In the genomic region with DNA sequence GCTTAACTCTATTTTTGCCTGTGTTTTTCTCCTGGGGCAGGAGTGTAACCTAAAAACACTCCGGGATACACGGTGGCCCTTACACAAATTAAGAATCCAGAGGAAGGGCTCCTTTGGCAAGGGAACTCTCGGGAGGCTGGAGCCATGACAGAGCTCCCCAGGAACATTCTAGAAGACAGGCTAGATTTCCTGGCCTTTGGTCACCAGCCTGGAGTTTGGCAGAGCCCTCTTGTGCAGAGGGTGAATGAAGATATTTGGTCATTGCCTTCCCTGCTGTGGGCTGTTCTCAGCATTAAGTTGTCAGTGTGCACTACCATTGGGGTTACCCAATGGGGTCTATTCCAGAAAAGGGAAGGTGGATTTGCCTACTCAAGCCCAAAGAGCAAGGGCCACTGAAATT, we compare ENCODE assay signal across 22 cellular contexts. TPM values are rescaled to one million over a fixed set of nuclear protein-coding genes. Genes with fewer than 3 reads are reported as not detected.
DNase-seq lines count a peak whose midpoint lies in the region; ATAC-seq, FAIRE-seq and TF ChIP-seq lines count a peak whose summit lies in the region.
"Had no signal": no experiment of that assay in that cellular context is flagged by ENCODE, and none has a peak within 500 bp of the region (broad histone marks: within the 10 kb centered on the region; RNA-seq: fewer than 3 reads in every experiment).

No MANE protein-coding gene starts in this region.

- no peaks in the 10 kb centered on the region for H3K9me2 ChIP-seq in PC-9 (ENCODE audit: insufficient read depth)

- H3K27me3 ChIP-seq in Caco-2 (replicated peaks; ENCODE audit: control insufficient read depth, insufficient read depth, low read length) (no peaks in the 10 kb centered on the region), PC-9 (ENCODE audit: insufficient read depth, low read depth) (no peaks in the 10 kb centered on the region), small intestine (ENCODE audit: control insufficient read depth in 2 of 2, insufficient read depth in 2 of 2, low read length in 2 of 2) (no peaks in the 10 kb centered on the region), tibial nerve (no peaks in the 10 kb centered on the region)
- no peaks in the 10 kb centered on the region for H3K27me3 ChIP-seq in effector memory CD4-positive, alpha-beta T cell (replicated peaks; ENCODE audit: control insufficient read depth, insufficient read depth, low read length, poor library complexity, severe bottlenecking)
- H3K27me3 ChIP-seq: spleen had no signal

- no peak overlapping the region for H2AFZ ChIP-seq in PC-9

- H3F3A ChIP-seq in PC-9 (ENCODE audit: insufficient read depth, low read depth): no peaks in the 10 kb centered on the region

- peaks cover 39% of the 10 kb centered on the region for H3K4me1 ChIP-seq in Caco-2
- H3K4me1 ChIP-seq in PC-9 (replicated peaks; ENCODE audit: insufficient read depth): peaks cover 6% of the 10 kb centered on the region; the same call in 1 of the 2 replicates
- H3K4me1 ChIP-seq in small intestine (ENCODE audit: control insufficient read depth in 2 of 2, insufficient read depth in 1 of 2, low read depth in 1 of 2, low read length in 1 of 2): peaks cover 6 to 14% of the 10 kb centered on the region in 2 donors
- no peaks in the 10 kb centered on the region for H3K4me1 ChIP-seq in effector memory CD4-positive, alpha-beta T cell (ENCODE audit: control insufficient read depth, insufficient read depth, low read length, poor library complexity, severe bottlenecking)
- peaks cover 0 to 8% (median 4%) of the 10 kb centered on the region in 4 donors for H3K4me1 ChIP-seq in tibial nerve

- H3K4me2 ChIP-seq in PC-9: peak overlapping the region; percentile 38

- H3K27me3 Mint-ChIP-seq in Caco-2 (ENCODE audit: insufficient read depth, unreplicated experiment) (no peaks in the 10 kb centered on the region), T-cell (peaks cover 5 to 7% of the 10 kb centered on the region in 2 donors)

- TF ChIP-seq EP300 in tibial nerve (IDR thresholded peaks at IDR 0.05): no peak

- no peaks in the 10 kb centered on the region for H3K79me2 ChIP-seq in PC-9 (ENCODE audit: low read depth)

- POLR2A ChIA-PET in Caco-2 (lab: Charles Lee) (no interaction called here), PC-9 (lab: Charles Lee; ENCODE audit: unreplicated experiment) (interaction anchor here (0.6 kb wide), 1 partner anchor 275 kb away, joined by 3 read pairs; no protein-coding TSS in a partner anchor), T-cell (lab: Charles Lee) (no interaction called here)

- H3K36me3 ChIP-seq in Caco-2 (ENCODE audit: control insufficient read depth, insufficient read depth, low read length) (no peaks in the 10 kb centered on the region; the same call in 1 of the 2 replicates), PC-9 (ENCODE audit: low read depth) (no peaks in the 10 kb centered on the region), small intestine (ENCODE audit: control insufficient read depth in 2 of 2, insufficient read depth in 2 of 2, low read length in 2 of 2) (no peaks in the 10 kb centered on the region), tibial nerve (no peaks in the 10 kb centered on the region)
- no peaks in the 10 kb centered on the region for H3K36me3 ChIP-seq in effector memory CD4-positive, alpha-beta T cell (ENCODE audit: control insufficient read depth, insufficient read depth, low read length)
- H3K36me3 ChIP-seq: spleen had no signal

- DNase-seq in Caco-2 (no peak), PC-9 (no peak), left colon (no peak), small intestine (peak; percentile 31), tibial nerve (ENCODE audit: low spot score in 2 of 2) (no peak), T-cell (no peak)
- no peak for DNase-seq in effector memory CD4-positive, alpha-beta T cell
- DNase-seq: activated CD4-positive, CD25-positive, alpha-beta regulatory T cell; activated CD8-positive, alpha-beta T cell treated with anti-CD3 and anti-CD28 coated beads for 36 hours; activated naive CD4-positive, alpha-beta T cell; activated T-cell treated with anti-CD3 and anti-CD28 coated beads, Interleukin-2, amount 50 U/mL, for 1 hour; CD4-positive, CD25-positive, alpha-beta regulatory T cell; foreskin fibroblast; HFFc6; NCI-H1930; NCI-H82; spleen; stimulated activated CD4-positive, alpha-beta T cell treated with anti-CD3 and anti-CD28 coated beads, Interleukin-4, amount 100 ng/mL, for 24 hours; T-helper 9 cell had no signal

- no peak for FAIRE-seq in small intestine (lab: Jason Lieb, UNC)
- FAIRE-seq: GM12891, RCC 7860 had no signal

- intact Hi-C loops in Caco-2 (cut with micrococcal nuclease; ENCODE audit: unreplicated experiment): loop anchor here (2.0 to 5.0 kb wide), 2 partner anchors 52 to 54 kb away; a partner anchor contains a TSS
- intact Hi-C loops in PC-9 (cut with micrococcal nuclease; ENCODE audit: unreplicated experiment): loop anchor here (2.0 kb wide), 1 partner anchor 44 kb away; no protein-coding TSS in a partner anchor
- intact Hi-C loops in left colon (cut with DNase I, micrococcal nuclease): no loop called here

- H3K27ac ChIP-seq in PC-9: no peak overlapping the region
- peak overlapping the region; percentile 25 to 92 for H3K27ac ChIP-seq in small intestine (ENCODE audit: low read depth in 1 of 2, low read length in 1 of 2)
- no peak overlapping the region for H3K27ac ChIP-seq in effector memory CD4-positive, alpha-beta T cell (ENCODE audit: insufficient read depth, low read length, poor library complexity, severe bottlenecking)
- peak overlapping the region in 1 of 4 donors; percentile 15 for H3K27ac ChIP-seq in tibial nerve
- H3K27ac ChIP-seq: spleen had no signal

- peaks cover 5% of the 10 kb centered on the region for H3K36me3 Mint-ChIP-seq in Caco-2 (ENCODE audit: insufficient read depth, unreplicated experiment)
- H3K36me3 Mint-ChIP-seq in T-cell: no peaks in the 10 kb centered on the region
- H3K36me3 Mint-ChIP-seq: CD4-positive, CD25-positive, alpha-beta regulatory T cell had no signal

- H3K9me3 ChIP-seq in Caco-2 (no peaks in the 10 kb centered on the region), PC-9 (ENCODE audit: insufficient read depth, low read depth) (no peaks in the 10 kb centered on the region), small intestine (ENCODE audit: control insufficient read depth, low read depth) (no peaks in the 10 kb centered on the region), tibial nerve (no peaks in the 10 kb centered on the region)
- no peaks in the 10 kb centered on the region for H3K9me3 ChIP-seq in effector memory CD4-positive, alpha-beta T cell (ENCODE audit: control insufficient read depth, low read length)
- H3K9me3 ChIP-seq: spleen had no signal

- H3K4me3 ChIP-seq in Caco-2 (ENCODE audit: low read depth, low read length) (no peak overlapping the region), PC-9 (no peak overlapping the region), small intestine (ENCODE audit: low read depth in 1 of 2, low read length in 2 of 2) (no peak overlapping the region), tibial nerve (no peak overlapping the region)
- H3K4me3 ChIP-seq in effector memory CD4-positive, alpha-beta T cell (ENCODE audit: insufficient read depth, low read depth, low read length, poor library complexity, severe bottlenecking): no peak overlapping the region
- H3K4me3 ChIP-seq: spleen had no signal

- no peaks in the 10 kb centered on the region for H3K9me3 Mint-ChIP-seq in Caco-2 (ENCODE audit: unreplicated experiment)
- no peaks in the 10 kb centered on the region for H3K9me3 Mint-ChIP-seq in T-cell
- H3K9me3 Mint-ChIP-seq: activated CD8-positive, alpha-beta T cell treated with anti-CD3 and anti-CD28 coated beads for 36 hours; HFFc6 had no signal

- no peak for TF ChIP-seq POLR2A in tibial nerve (IDR thresholded peaks at IDR 0.05)

- CTCF ChIA-PET in Caco-2 (lab: Charles Lee) (interaction anchor here (1.2 kb wide), 1 partner anchor 61 kb away, joined by 4 read pairs; no protein-coding TSS in a partner anchor), PC-9 (lab: Charles Lee) (no interaction called here), T-cell (lab: Charles Lee) (no interaction called here)

- WGBS in small intestine, 3 donors: 14 to 63% (median 25%) methylated on average over 3 of the region's 3 CpGs
- WGBS in tibial nerve, 2 donors: 82 to 90% methylated on average over 3 of the region's 3 CpGs

- ATAC-seq in left colon (peak; percentile 12), T-cell (replicated peaks in 1 of 4) (no peak), HG02588 (IDR thresholded peaks at IDR 0.05; ENCODE audit: unreplicated experiment) (no peak)
- ATAC-seq: activated CD8-positive, alpha-beta T cell treated with anti-CD3 and anti-CD28 coated beads for 36 hours had no signal

- TF ChIP-seq CTCF in Caco-2 (IDR thresholded peaks at IDR 0.05; ENCODE audit: insufficient read depth in 1 of 2, low read depth in 1 of 2, low read length in 1 of 2, severe bottlenecking in 1 of 2, unreplicated experiment in 1 of 2) (no peak), PC-9 (conservative IDR thresholded peaks at IDR 0.05) (no peak), tibial nerve (IDR thresholded peaks at IDR 0.05) (no peak)

- H4K20me1 ChIP-seq in PC-9 (ENCODE audit: insufficient read depth): no peaks in the 10 kb centered on the region

- BruUV-seq in Caco-2 (replicated peaks; lab: Mats Ljungman, UMichigan) (TSS peak; percentile 80), PC-9 (replicated peaks; lab: Mats Ljungman, UMichigan) (no TSS peak)

- H3K4me1 Mint-ChIP-seq in Caco-2 (ENCODE audit: low read depth, unreplicated experiment) (peaks cover 14% of the 10 kb centered on the region), T-cell (no peaks in the 10 kb centered on the region)
- H3K4me1 Mint-ChIP-seq: CD4-positive, CD25-positive, alpha-beta regulatory T cell had no signal

- H3K4me3 Mint-ChIP-seq in Caco-2 (ENCODE audit: unreplicated experiment): peak overlapping the region; percentile 68
- H3K4me3 Mint-ChIP-seq in T-cell: no peak overlapping the region
- H3K4me3 Mint-ChIP-seq: activated CD8-positive, alpha-beta T cell treated with anti-CD3 and anti-CD28 coated beads for 36 hours; CD4-positive, CD25-positive, alpha-beta regulatory T cell; HFFc6 had no signal

- peak overlapping the region; percentile 92 for H3K27ac Mint-ChIP-seq in Caco-2 (ENCODE audit: unreplicated experiment)
- H3K27ac Mint-ChIP-seq in T-cell: no peak overlapping the region
- H3K27ac Mint-ChIP-seq: activated CD8-positive, alpha-beta T cell treated with anti-CD3 and anti-CD28 coated beads for 36 hours; CD4-positive, CD25-positive, alpha-beta regulatory T cell; HFFc6 had no signal

RNA-seq across cellular contexts. Expression of a gene that starts 53.8 kb away (rescaled TPM):
- 9.3 and 12.4 TPM in 2 replicates for total RNA-seq in Caco-2 (2022)
- total RNA-seq in PC-9 (2021): 3.3 and 3.4 TPM in 2 replicates
- total RNA-seq in left colon: 10 to 100 TPM; 17.5 to 18.4 TPM
- polyA plus RNA-seq in small intestine: 10 to 100 TPM in 1 of 3 donors, 1 to 10 TPM in 2; 6.4 to 11.1 (median 7.2) TPM
- 10 to 100 TPM in 1 of 4 donors, 1 to 10 TPM in 3; 4.8 to 12.6 (median 6.6) TPM for total RNA-seq in tibial nerve
- total RNA-seq in T-cell: under 1 TPM in 1 of 5 donors, not detected in 4; 0.45 TPM
- total RNA-seq: activated CD8-positive, alpha-beta T cell treated with anti-CD3 and anti-CD28 coated beads for 36 hours; CD4-positive, CD25-positive, alpha-beta regulatory T cell had no signal

Comparison
In these comparisons a context has a peak if more than half of its experiments do, and no peak if none do; other contexts are left out.
1. H3K27ac ChIP-seq: peak in small intestine (2 of 2); none in PC-9 (single experiment) and effector memory CD4-positive, alpha-beta T cell (single experiment).
2. intact Hi-C loops: an anchor here in Caco-2 (2.0 to 5.0 kb wide) and PC-9 (2.0 kb wide); none called in left colon.